Comparison of ENCODE assay signal across 24 cellular contexts in genomic region chr2:144474017-144474416, GRCh38. TPM values are rescaled to one million over a fixed set of nuclear protein-coding genes. Genes with fewer than 3 reads are reported as not detected.
DNase-seq lines count a peak whose midpoint lies in the region; ATAC-seq, FAIRE-seq and TF ChIP-seq lines count a peak whose summit lies in the region.
"Had no signal": no experiment of that assay in that cellular context is flagged by ENCODE, and none has a peak within 500 bp of the region (broad histone marks: within the 10 kb centered on the region; RNA-seq: fewer than 3 reads in every experiment).

No MANE protein-coding gene starts in this region.

- H3K79me2 ChIP-seq in HepG2 (ENCODE audit: insufficient read depth, low read length), result no peaks in the 10 kb centered on the region

- peak overlapping the region; percentile 31 for H3K27ac ChIP-seq in angular gyrus (ENCODE audit: low read depth, low read length)
- peak overlapping the region; percentile 29 for H3K27ac ChIP-seq in mesenchymal stem cell (ENCODE audit: low read length, poor library complexity, severe bottlenecking)
- H3K27ac ChIP-seq in temporal lobe (ENCODE audit: low read depth, low read length), result peak overlapping the region; percentile 99
- no peak overlapping the region for H3K27ac ChIP-seq in HepG2 (ENCODE audit: extremely low read length, insufficient read depth, low read length)
- H3K27ac ChIP-seq: A549, C4-2B, PC-9, SJSA1 had no signal

- in situ Hi-C loops in HepG2 (cut with HindIII; ENCODE audit: extremely low pct_ligation_motif_present, low pct_unique_long_range_greater_than_20kb), result no loop called here

- H3K9me3 ChIP-seq in mesenchymal stem cell (ENCODE audit: control insufficient read depth, low read length) (no peaks in the 10 kb centered on the region), HepG2 (ENCODE audit: low read length) (no peaks in the 10 kb centered on the region)
- H3K9me3 ChIP-seq: A549, SJSA1 had no signal

- no peaks in the 10 kb centered on the region for H3K9me3 Mint-ChIP-seq in natural killer cell
- no peaks in the 10 kb centered on the region for H3K9me3 Mint-ChIP-seq in natural killer cell treated with Interleukin-12 subunit alpha and Interleukin-12 subunit beta and Interleukin-15 and Interleukin-18, amount 100 ng/mL, for 72 hours
- H3K9me3 Mint-ChIP-seq: CD8-positive, alpha-beta T cell had no signal

- intact Hi-C loops in natural killer cell (cut with micrococcal nuclease) (loop anchor here (2.0 kb wide), 1 partner anchor 21 kb away; no protein-coding TSS in a partner anchor), HepG2 (cut with micrococcal nuclease; ENCODE audit: unreplicated experiment) (no loop called here)

- TF ChIP-seq POLR2A in HepG2 (IDR thresholded peaks at IDR 0.05; ENCODE audit: insufficient read depth in 1 of 2, low read depth in 2 of 2, low read length in 2 of 2), result no peak

- no peaks in the 10 kb centered on the region for H4K20me1 ChIP-seq in HepG2 (ENCODE audit: insufficient read depth, low read length)

- no peak for ATAC-seq in natural killer cell
- ATAC-seq in natural killer cell treated with Interleukin-12 subunit alpha and Interleukin-12 subunit beta and Interleukin-15 and Interleukin-18, amount 100 ng/mL, for 72 hours, result no peak
- no peak for ATAC-seq in GM21381 (IDR thresholded peaks at IDR 0.05; ENCODE audit: unreplicated experiment)
- no peak for ATAC-seq in HepG2
- ATAC-seq: A549; CD8-positive, alpha-beta T cell had no signal

- TF ChIP-seq CTCF in natural killer cell (IDR thresholded peaks at IDR 0.05) (no peak), HepG2 (CRISPR knock-in tag; IDR thresholded peaks at IDR 0.05) (no peak)

- no peak overlapping the region for H3K18ac ChIP-seq in mesenchymal stem cell (ENCODE audit: low read depth in 1 of 2, low read length in 2 of 2)

- H3K4me2 ChIP-seq in mesenchymal stem cell (ENCODE audit: low read length, poor library complexity, severe bottlenecking) (no peak overlapping the region), HepG2 (ENCODE audit: low read depth, low read length) (no peak overlapping the region)
- H3K4me2 ChIP-seq: A549, PC-9 had no signal

- no peaks in the 10 kb centered on the region for H3K27me3 Mint-ChIP-seq in natural killer cell (ENCODE audit: low read depth in 2 of 2)
- H3K27me3 Mint-ChIP-seq in natural killer cell treated with Interleukin-12 subunit alpha and Interleukin-12 subunit beta and Interleukin-15 and Interleukin-18, amount 100 ng/mL, for 72 hours, result no peaks in the 10 kb centered on the region

- peaks cover 7% of the 10 kb centered on the region for H3K36me3 Mint-ChIP-seq in natural killer cell
- peaks cover 9% of the 10 kb centered on the region for H3K36me3 Mint-ChIP-seq in natural killer cell treated with Interleukin-12 subunit alpha and Interleukin-12 subunit beta and Interleukin-15 and Interleukin-18, amount 100 ng/mL, for 72 hours
- H3K36me3 Mint-ChIP-seq: CD8-positive, alpha-beta T cell had no signal

- H3K27ac Mint-ChIP-seq in natural killer cell, result no peak overlapping the region
- H3K27ac Mint-ChIP-seq in natural killer cell treated with Interleukin-12 subunit alpha and Interleukin-12 subunit beta and Interleukin-15 and Interleukin-18, amount 100 ng/mL, for 72 hours, result no peak overlapping the region
- H3K27ac Mint-ChIP-seq: CD8-positive, alpha-beta T cell had no signal

- no peak overlapping the region for H2BK15ac ChIP-seq in mesenchymal stem cell (ENCODE audit: low read depth, poor library complexity, severe bottlenecking)

- H3K14ac ChIP-seq in mesenchymal stem cell (ENCODE audit: low read length in 2 of 2), result no peak overlapping the region

- no peak overlapping the region for H2BK5ac ChIP-seq in mesenchymal stem cell (ENCODE audit: low read depth, low read length, poor library complexity, severe bottlenecking)

- no peak overlapping the region for H4K8ac ChIP-seq in mesenchymal stem cell (ENCODE audit: low read length)

- POLR2A ChIA-PET in HepG2 (lab: Yijun Ruan, JAX), result no interaction called here

- BruUV-seq in HepG2 (replicated peaks; lab: Mats Ljungman, UMichigan), result no TSS peak

- peaks cover 11% of the 10 kb centered on the region for H3K4me1 ChIP-seq in mesenchymal stem cell (ENCODE audit: control insufficient read depth, insufficient read depth, low read depth, low read length)
- H3K4me1 ChIP-seq in HepG2 (ENCODE audit: insufficient read depth, low read length), result no peaks in the 10 kb centered on the region

- H2BK12ac ChIP-seq in mesenchymal stem cell (ENCODE audit: low read length in 2 of 2), result no peak overlapping the region

- 79% methylated on average over 5 of the region's 5 CpGs for WGBS in mesenchymal stem cell
- under 1% methylated on average over 5 of the region's 5 CpGs for WGBS in HepG2 (ENCODE audit: low lambda C conversion rate)

- H4K91ac ChIP-seq in mesenchymal stem cell (ENCODE audit: low read length), result no peak overlapping the region

- no peak overlapping the region for H3K4ac ChIP-seq in mesenchymal stem cell (ENCODE audit: low read depth in 1 of 2, low read length in 2 of 2)

- H3K4me3 Mint-ChIP-seq in natural killer cell, result peak overlapping the region; percentile 50
- H3K4me3 Mint-ChIP-seq in natural killer cell treated with Interleukin-12 subunit alpha and Interleukin-12 subunit beta and Interleukin-15 and Interleukin-18, amount 100 ng/mL, for 72 hours, result no peak overlapping the region
- H3K4me3 Mint-ChIP-seq: CD8-positive, alpha-beta T cell had no signal

- DNase-seq in natural killer cell (no peak), mesenchymal stem cell (no peak), SW480 (ENCODE audit: low spot score) (no peak), HepG2 (ENCODE audit: low spot score) (no peak)
- no peak for DNase-seq in natural killer cell treated with Interleukin-12 subunit alpha and Interleukin-12 subunit beta and Interleukin-15 and Interleukin-18, amount 100 ng/mL, for 72 hours (ENCODE audit: low spot score)
- DNase-seq: AML-193; CD8-positive, alpha-beta T cell; DMS79 treated with DMSO at 0.1 percent for 48 hours; H7; KBM-7; MM.1S; NCI-H2029; NCI-H446 treated with DMSO at 0.1 percent for 48 hours; NCI-H526; NCI-H82; NK-92 treated with Interleukin-12 subunit alpha and Interleukin-12 subunit beta, amount 100 ng/mL, for 24 hours; PC-9; Right ventricle myocardium superior had no signal

- H3K36me3 ChIP-seq in mesenchymal stem cell (ENCODE audit: control insufficient read depth in 1 of 2, insufficient read depth in 2 of 2, low read depth in 1 of 2, low read length in 2 of 2), result peaks cover 0 to 34% of the 10 kb centered on the region in 2 experiments
- H3K36me3 ChIP-seq in HepG2 (replicated peaks in 1 of 2; ENCODE audit: control insufficient read depth in 1 of 2, insufficient read depth in 2 of 2, low read length in 2 of 2), result no peaks in the 10 kb centered on the region

- H3K23ac ChIP-seq in mesenchymal stem cell (ENCODE audit: low read length in 2 of 2), result no peak overlapping the region

- H3K9ac ChIP-seq in mesenchymal stem cell (ENCODE audit: low read length), result no peak overlapping the region
- no peak overlapping the region for H3K9ac ChIP-seq in HepG2 (ENCODE audit: insufficient read depth, low read depth, low read length)

- H3K4me1 Mint-ChIP-seq in natural killer cell, result peaks cover 39 to 44% of the 10 kb centered on the region in 2 donors
- H3K4me1 Mint-ChIP-seq in natural killer cell treated with Interleukin-12 subunit alpha and Interleukin-12 subunit beta and Interleukin-15 and Interleukin-18, amount 100 ng/mL, for 72 hours (ENCODE audit: low read depth in 2 of 2), result peaks cover 32 to 51% of the 10 kb centered on the region in 2 donors

- TF ChIP-seq EP300 in HepG2 (IDR thresholded peaks at IDR 0.05; ENCODE audit: low read depth in 2 of 2, low read length in 2 of 2) (no peak), HepG2 (CRISPR knock-in tag; IDR thresholded peaks at IDR 0.05; ENCODE audit: borderline replicate concordance) (no peak)

- no peak overlapping the region for H3K4me3 ChIP-seq in mesenchymal stem cell (ENCODE audit: insufficient read depth in 1 of 2, low read depth in 1 of 2, low read length in 2 of 2)
- H3K4me3 ChIP-seq in HepG2 (replicated peaks in 1 of 3; ENCODE audit: insufficient read depth in 1 of 3, low read depth in 2 of 3, low read length in 3 of 3), result no peak overlapping the region
- H3K4me3 ChIP-seq: A549, PC-9, SJSA1 had no signal

- no peak overlapping the region for H2AK5ac ChIP-seq in mesenchymal stem cell (ENCODE audit: low read length, severe bottlenecking)

- H3K27me3 ChIP-seq in mesenchymal stem cell (ENCODE audit: control insufficient read depth in 1 of 2, insufficient read depth in 1 of 2, low read length in 2 of 2) (no peaks in the 10 kb centered on the region), HepG2 (ENCODE audit: control insufficient read depth in 1 of 2, insufficient read depth in 2 of 2, low read length in 2 of 2) (no peaks in the 10 kb centered on the region; a peak in 1 of 5 replicates)
- H3K27me3 ChIP-seq: SJSA1 had no signal

- no peak overlapping the region for H2AFZ ChIP-seq in mesenchymal stem cell (ENCODE audit: low read depth, low read length)
- H2AFZ ChIP-seq in HepG2 (ENCODE audit: low read length), result no peak overlapping the region
- H2AFZ ChIP-seq: PC-9 had no signal

- peaks cover 8% of the 10 kb centered on the region for H3K79me1 ChIP-seq in mesenchymal stem cell (replicated peaks; ENCODE audit: low read length, poor library complexity, severe bottlenecking)

- FAIRE-seq in HepG2 (lab: Jason Lieb, UNC), result no peak
- FAIRE-seq: A549 had no signal

- no peak overlapping the region for H2BK120ac ChIP-seq in mesenchymal stem cell (ENCODE audit: low read depth, low read length)

- no peak for TF ChIP-seq RAD21 in HepG2 (CRISPR knock-in tag; IDR thresholded peaks at IDR 0.05)

- CTCF ChIA-PET in HepG2 (lab: Yijun Ruan, JAX; ENCODE audit: low intra/inter-chr PET ratio, low total read pairs), result no interaction called here

RNA-seq across cellular contexts. Expression of gene ZEB2, which starts 45.9 kb away (rescaled TPM):
- 1,000 to 10,000 TPM in 1 of 3 donors, 100 to 1,000 TPM in 2; 718 to 1,143 (median 944) TPM for total RNA-seq in natural killer cell
- 100 to 1,000 TPM; 181 to 248 TPM for total RNA-seq in natural killer cell treated with Interleukin-12 subunit alpha and Interleukin-12 subunit beta and Interleukin-15 and Interleukin-18, amount 100 ng/mL, for 72 hours
- 62.5 TPM for polyA plus RNA-seq in mesenchymal stem cell (2013, experiment 1 of 2)
- 60.2 TPM for polyA plus RNA-seq in mesenchymal stem cell (2013, experiment 2 of 2)
- total RNA-seq in temporal lobe, result 283 TPM
- not detected in 2 replicates for total RNA-seq in HepG2 (2016; rRNA removed; fragmentation: Illumina TruSeq; extraction: Trizol)
- total RNA-seq in HepG2 (2016; cell fraction: cytosol; rRNA removed; fragmentation: Illumina TruSeq; extraction: Trizol; ENCODE audit: low read depth), result 0.09 TPM in 1 of 2 replicates, not detected in the other
- 0.04 TPM in 1 of 2 replicates, not detected in the other for total RNA-seq in HepG2 (2016; cell fraction: insoluble cytoplasmic fraction; rRNA removed; fragmentation: Illumina TruSeq; extraction: Trizol)
- total RNA-seq in HepG2 (2016; cell fraction: membrane; rRNA removed; fragmentation: Illumina TruSeq; extraction: Trizol), result not detected in 2 replicates
- 0.09 TPM in 1 of 2 replicates, not detected in the other for total RNA-seq in HepG2 (2016; cell fraction: nucleus; rRNA removed; fragmentation: Illumina TruSeq; extraction: Trizol)
- polyA plus RNA-seq in HepG2 (2011; rRNA removed), result 0.07 and 0.10 TPM in 2 replicates
- 0.03 and 0.05 TPM in 2 replicates for polyA plus RNA-seq in HepG2 (2011; cell fraction: cytosol; rRNA removed)
- 0.10 and 0.16 TPM in 2 replicates for polyA plus RNA-seq in HepG2 (2011; cell fraction: nucleus; rRNA removed)
- 0.11 TPM in 1 of 2 replicates, not detected in the other for polyA plus RNA-seq in HepG2 (2012)
- polyA plus RNA-seq in HepG2 (2016; cell fraction: cytosol; fragmentation: Illumina TruSeq; extraction: Trizol; ENCODE audit: low read depth), result not detected in 2 replicates
- polyA plus RNA-seq in HepG2 (2016; cell fraction: insoluble cytoplasmic fraction; fragmentation: Illumina TruSeq; extraction: Trizol; ENCODE audit: low read depth), result 0.07 and 0.12 TPM in 2 replicates
- polyA plus RNA-seq in HepG2 (2016; cell fraction: membrane; fragmentation: Illumina TruSeq; extraction: Trizol; ENCODE audit: low read depth), result not detected in 2 replicates
- not detected in 2 replicates for polyA plus RNA-seq in HepG2 (2016; cell fraction: nucleus; fragmentation: Illumina TruSeq; extraction: Trizol; ENCODE audit: insufficient read depth, low read depth)
- polyA minus RNA-seq in HepG2 (2011; rRNA and poly(A)+ RNA removed; ENCODE audit: low replicate concordance), result 0.84 and 11.3 TPM in 2 replicates
- polyA minus RNA-seq in HepG2 (2011; cell fraction: cytosol; rRNA and poly(A)+ RNA removed), result not detected in 2 replicates
- polyA minus RNA-seq in HepG2 (2011; cell fraction: nucleus; rRNA and poly(A)+ RNA removed), result 0.13 and 0.62 TPM in 2 replicates

Comparison
In these comparisons a context has a peak if more than half of its experiments do, and no peak if none do; other contexts are left out.
1. RNA of gene ZEB2, which starts 45.9 kb away (total RNA-seq): 718 to 1,143 TPM in natural killer cell, 283 TPM in temporal lobe (single experiment) and 181 to 248 TPM in natural killer cell treated with Interleukin-12 subunit alpha and Interleukin-12 subunit beta and Interleukin-15 and Interleukin-18, amount 100 ng/mL, for 72 hours; 0.04 to 0.09 TPM in HepG2; every median in the first group is over 100 times any median in the second.